Comparison of ENCODE assay signal across 2 cellular contexts in the genomic region with DNA sequence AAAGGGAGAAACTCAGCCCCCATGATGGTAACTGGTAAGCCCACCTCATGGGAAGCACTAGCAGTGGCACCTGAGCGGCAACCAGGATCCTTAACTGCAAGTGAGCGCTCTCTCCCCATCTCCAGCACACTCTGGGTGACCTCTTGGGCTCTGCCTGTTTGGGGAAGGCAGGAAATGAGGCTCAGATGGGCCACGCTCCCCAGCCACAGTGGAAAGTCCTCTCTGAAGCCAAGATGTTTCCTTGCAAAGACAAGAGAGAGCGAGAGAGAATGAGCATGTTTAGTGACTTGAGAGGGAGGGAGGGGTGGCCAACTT.
TF ChIP-seq lines count a peak whose summit lies in the region.

No MANE protein-coding gene starts in this region.

TF ChIP-seq in liver, 16 proteins besides CTCF, POLR2A, EP300 and RAD21:
- no peak for TF ChIP-seq SP1 (IDR thresholded peaks at IDR 0.05)
- no peak for TF ChIP-seq HNF4G (IDR thresholded peaks at IDR 0.05)
- no peak for TF ChIP-seq YY1 (IDR thresholded peaks at IDR 0.05)
- TF ChIP-seq TAF1 (conservative IDR thresholded peaks at IDR 0.05), result no peak
- no peak for TF ChIP-seq MAX (IDR thresholded peaks at IDR 0.05)
- no peak for TF ChIP-seq EGR1 (IDR thresholded peaks at IDR 0.05; ENCODE audit: low read depth in 2 of 2)
- no peak for TF ChIP-seq ZBTB33 (IDR thresholded peaks at IDR 0.05)
- TF ChIP-seq JUND (IDR thresholded peaks at IDR 0.05), result no peak
- TF ChIP-seq, protein P1, sequence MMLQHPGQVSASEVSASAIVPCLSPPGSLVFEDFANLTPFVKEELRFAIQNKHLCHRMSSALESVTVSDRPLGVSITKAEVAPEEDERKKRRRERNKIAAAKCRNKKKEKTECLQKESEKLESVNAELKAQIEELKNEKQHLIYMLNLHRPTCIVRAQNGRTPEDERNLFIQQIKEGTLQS (IDR thresholded peaks at IDR 0.05), result no peak
- no peak for TF ChIP-seq GABPA (IDR thresholded peaks at IDR 0.05 in 1 of 2, conservative IDR thresholded peaks at IDR 0.05 in 1 of 2)
- TF ChIP-seq FOXA2 (IDR thresholded peaks at IDR 0.05), result no peak
- no peak for TF ChIP-seq NR2F2 (IDR thresholded peaks at IDR 0.05)
- TF ChIP-seq FOXA1 (IDR thresholded peaks at IDR 0.05), result no peak
- TF ChIP-seq, protein P2, sequence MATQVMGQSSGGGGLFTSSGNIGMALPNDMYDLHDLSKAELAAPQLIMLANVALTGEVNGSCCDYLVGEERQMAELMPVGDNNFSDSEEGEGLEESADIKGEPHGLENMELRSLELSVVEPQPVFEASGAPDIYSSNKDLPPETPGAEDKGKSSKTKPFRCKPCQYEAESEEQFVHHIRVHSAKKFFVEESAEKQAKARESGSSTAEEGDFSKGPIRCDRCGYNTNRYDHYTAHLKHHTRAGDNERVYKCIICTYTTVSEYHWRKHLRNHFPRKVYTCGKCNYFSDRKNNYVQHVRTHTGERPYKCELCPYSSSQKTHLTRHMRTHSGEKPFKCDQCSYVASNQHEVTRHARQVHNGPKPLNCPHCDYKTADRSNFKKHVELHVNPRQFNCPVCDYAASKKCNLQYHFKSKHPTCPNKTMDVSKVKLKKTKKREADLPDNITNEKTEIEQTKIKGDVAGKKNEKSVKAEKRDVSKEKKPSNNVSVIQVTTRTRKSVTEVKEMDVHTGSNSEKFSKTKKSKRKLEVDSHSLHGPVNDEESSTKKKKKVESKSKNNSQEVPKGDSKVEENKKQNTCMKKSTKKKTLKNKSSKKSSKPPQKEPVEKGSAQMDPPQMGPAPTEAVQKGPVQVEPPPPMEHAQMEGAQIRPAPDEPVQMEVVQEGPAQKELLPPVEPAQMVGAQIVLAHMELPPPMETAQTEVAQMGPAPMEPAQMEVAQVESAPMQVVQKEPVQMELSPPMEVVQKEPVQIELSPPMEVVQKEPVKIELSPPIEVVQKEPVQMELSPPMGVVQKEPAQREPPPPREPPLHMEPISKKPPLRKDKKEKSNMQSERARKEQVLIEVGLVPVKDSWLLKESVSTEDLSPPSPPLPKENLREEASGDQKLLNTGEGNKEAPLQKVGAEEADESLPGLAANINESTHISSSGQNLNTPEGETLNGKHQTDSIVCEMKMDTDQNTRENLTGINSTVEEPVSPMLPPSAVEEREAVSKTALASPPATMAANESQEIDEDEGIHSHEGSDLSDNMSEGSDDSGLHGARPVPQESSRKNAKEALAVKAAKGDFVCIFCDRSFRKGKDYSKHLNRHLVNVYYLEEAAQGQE (IDR thresholded peaks at IDR 0.05), result no peak

TF ChIP-seq in HepG2, 621 proteins besides CTCF, POLR2A, EP300 and RAD21:
- TF ChIP-seq SNAPC2 (CRISPR knock-in tag; IDR thresholded peaks at IDR 0.05), result no peak
- TF ChIP-seq ZNF235 (CRISPR knock-in tag; IDR thresholded peaks at IDR 0.05; ENCODE audit: borderline replicate concordance), result no peak
- no peak for TF ChIP-seq NFE2L2 (IDR thresholded peaks at IDR 0.05; ENCODE audit: low read length)
- TF ChIP-seq ZKSCAN8 (CRISPR knock-in tag; IDR thresholded peaks at IDR 0.05; ENCODE audit: borderline replicate concordance), result no peak
- TF ChIP-seq ZNF354B (CRISPR knock-in tag; IDR thresholded peaks at IDR 0.05), result no peak
- no peak for TF ChIP-seq ZSCAN22 (CRISPR knock-in tag; IDR thresholded peaks at IDR 0.05)
- TF ChIP-seq RBAK (CRISPR knock-in tag; IDR thresholded peaks at IDR 0.05), result no peak
- no peak for TF ChIP-seq ZNF674 (CRISPR knock-in tag; IDR thresholded peaks at IDR 0.05; ENCODE audit: low read depth)
- no peak for TF ChIP-seq ZNF850 (CRISPR knock-in tag; conservative IDR thresholded peaks at IDR 0.05)
- no peak for TF ChIP-seq MTF2 (CRISPR knock-in tag; IDR thresholded peaks at IDR 0.05; ENCODE audit: borderline replicate concordance)
